ENCODE assay signal across 1 cellular context in the genomic region with DNA sequence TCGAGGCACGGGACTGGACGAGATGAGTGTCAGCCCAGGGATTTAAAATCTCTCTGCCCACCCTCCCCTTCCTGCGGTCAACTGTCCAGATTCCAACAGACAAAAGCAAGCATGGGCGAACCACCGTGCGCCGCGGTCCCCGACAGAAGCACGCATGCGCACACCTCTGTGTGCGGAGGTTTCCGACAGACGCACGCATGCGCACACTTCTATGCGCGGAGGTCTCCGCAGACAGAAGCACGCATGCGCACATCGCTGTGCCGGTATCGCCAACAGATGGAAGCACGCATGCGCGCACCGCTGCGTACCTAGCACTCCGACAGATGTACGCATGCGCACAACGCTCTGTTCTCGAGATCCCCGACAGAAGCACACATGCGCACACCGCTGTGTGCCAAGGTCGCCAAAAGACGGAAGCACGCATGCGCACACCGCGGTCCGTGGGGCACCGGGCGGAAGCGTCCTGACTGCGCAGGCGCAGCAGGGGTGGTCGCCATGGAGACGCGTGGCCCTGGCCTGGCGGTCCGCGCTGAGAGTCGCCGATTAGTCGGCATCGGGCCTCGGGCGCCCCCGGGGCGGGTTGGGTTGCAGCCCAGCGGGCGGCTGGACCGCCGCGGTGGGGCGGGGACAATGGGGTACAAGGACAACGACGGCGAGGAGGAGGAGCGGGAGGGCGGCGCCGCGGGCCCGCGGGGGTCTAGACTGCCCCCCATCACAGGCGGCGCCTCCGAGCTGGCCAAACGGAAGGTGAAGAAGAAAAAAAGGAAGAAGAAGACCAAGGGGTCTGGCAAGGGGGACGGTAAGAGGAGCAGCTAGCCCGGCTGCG.
TF ChIP-seq lines count a peak whose summit lies in the region.

No MANE protein-coding gene starts in this region.

TF ChIP-seq in K562, 482 proteins besides CTCF, POLR2A, EP300 and RAD21 (continued from another document and continues in another):
- TF ChIP-seq, protein P1, sequence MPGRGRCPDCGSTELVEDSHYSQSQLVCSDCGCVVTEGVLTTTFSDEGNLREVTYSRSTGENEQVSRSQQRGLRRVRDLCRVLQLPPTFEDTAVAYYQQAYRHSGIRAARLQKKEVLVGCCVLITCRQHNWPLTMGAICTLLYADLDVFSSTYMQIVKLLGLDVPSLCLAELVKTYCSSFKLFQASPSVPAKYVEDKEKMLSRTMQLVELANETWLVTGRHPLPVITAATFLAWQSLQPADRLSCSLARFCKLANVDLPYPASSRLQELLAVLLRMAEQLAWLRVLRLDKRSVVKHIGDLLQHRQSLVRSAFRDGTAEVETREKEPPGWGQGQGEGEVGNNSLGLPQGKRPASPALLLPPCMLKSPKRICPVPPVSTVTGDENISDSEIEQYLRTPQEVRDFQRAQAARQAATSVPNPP (IDR thresholded peaks at IDR 0.05; ENCODE audit: borderline replicate concordance, insufficient read depth, insufficient read length) = no peak
- no peak; the same call in 1 of the 2 replicates for TF ChIP-seq ZFX (CRISPR knock-in tag; IDR thresholded peaks at IDR 0.05)
- TF ChIP-seq ERF (CRISPR knock-in tag; IDR thresholded peaks at IDR 0.05) = no peak
- TF ChIP-seq ZNF239 (CRISPR knock-in tag; IDR thresholded peaks at IDR 0.05) = no peak
- TF ChIP-seq MYC (IDR thresholded peaks at IDR 0.05; ENCODE audit: low read depth, low read length) = no peak
- no peak for TF ChIP-seq MYC (CRISPR knock-in tag; IDR thresholded peaks at IDR 0.05; ENCODE audit: borderline replicate concordance, low read depth)
- TF ChIP-seq, protein P2, sequence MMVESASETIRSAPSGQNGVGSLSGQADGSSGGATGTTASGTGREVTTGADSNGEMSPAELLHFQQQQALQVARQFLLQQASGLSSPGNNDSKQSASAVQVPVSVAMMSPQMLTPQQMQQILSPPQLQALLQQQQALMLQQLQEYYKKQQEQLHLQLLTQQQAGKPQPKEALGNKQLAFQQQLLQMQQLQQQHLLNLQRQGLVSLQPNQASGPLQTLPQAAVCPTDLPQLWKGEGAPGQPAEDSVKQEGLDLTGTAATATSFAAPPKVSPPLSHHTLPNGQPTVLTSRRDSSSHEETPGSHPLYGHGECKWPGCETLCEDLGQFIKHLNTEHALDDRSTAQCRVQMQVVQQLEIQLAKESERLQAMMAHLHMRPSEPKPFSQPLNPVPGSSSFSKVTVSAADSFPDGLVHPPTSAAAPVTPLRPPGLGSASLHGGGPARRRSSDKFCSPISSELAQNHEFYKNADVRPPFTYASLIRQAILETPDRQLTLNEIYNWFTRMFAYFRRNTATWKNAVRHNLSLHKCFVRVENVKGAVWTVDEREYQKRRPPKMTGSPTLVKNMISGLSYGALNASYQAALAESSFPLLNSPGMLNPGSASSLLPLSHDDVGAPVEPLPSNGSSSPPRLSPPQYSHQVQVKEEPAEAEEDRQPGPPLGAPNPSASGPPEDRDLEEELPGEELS (CRISPR knock-in tag; IDR thresholded peaks at IDR 0.05; ENCODE audit: borderline replicate concordance) = no peak
- TF ChIP-seq, protein P3, sequence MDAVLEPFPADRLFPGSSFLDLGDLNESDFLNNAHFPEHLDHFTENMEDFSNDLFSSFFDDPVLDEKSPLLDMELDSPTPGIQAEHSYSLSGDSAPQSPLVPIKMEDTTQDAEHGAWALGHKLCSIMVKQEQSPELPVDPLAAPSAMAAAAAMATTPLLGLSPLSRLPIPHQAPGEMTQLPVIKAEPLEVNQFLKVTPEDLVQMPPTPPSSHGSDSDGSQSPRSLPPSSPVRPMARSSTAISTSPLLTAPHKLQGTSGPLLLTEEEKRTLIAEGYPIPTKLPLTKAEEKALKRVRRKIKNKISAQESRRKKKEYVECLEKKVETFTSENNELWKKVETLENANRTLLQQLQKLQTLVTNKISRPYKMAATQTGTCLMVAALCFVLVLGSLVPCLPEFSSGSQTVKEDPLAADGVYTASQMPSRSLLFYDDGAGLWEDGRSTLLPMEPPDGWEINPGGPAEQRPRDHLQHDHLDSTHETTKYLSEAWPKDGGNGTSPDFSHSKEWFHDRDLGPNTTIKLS (IDR thresholded peaks at IDR 0.05; ENCODE audit: borderline replicate concordance, low read depth) = peak; percentile 57; the same call in 1 of the 2 replicates
- TF ChIP-seq CBFA2T2 (conservative IDR thresholded peaks at IDR 0.05) = no peak
- TF ChIP-seq ZNF41 (CRISPR knock-in tag; conservative IDR thresholded peaks at IDR 0.05) = no peak
- TF ChIP-seq HMGN3 (IDR thresholded peaks at IDR 0.05; ENCODE audit: borderline replicate concordance, extremely low read depth, insufficient read length, low read depth, low read length) = no peak
- no peak for TF ChIP-seq MEF2A (IDR thresholded peaks at IDR 0.05; ENCODE audit: control insufficient read depth, low read depth, low read length)
- no peak for TF ChIP-seq HNRNPL (IDR thresholded peaks at IDR 0.05; ENCODE audit: low read depth, low read length)
- no peak for TF ChIP-seq FOXM1 (IDR thresholded peaks at IDR 0.05; ENCODE audit: low read depth)
- no peak for TF ChIP-seq FOXM1 (CRISPR knock-in tag; IDR thresholded peaks at IDR 0.05; ENCODE audit: low read depth)
- TF ChIP-seq TAF7 (tag; IDR thresholded peaks at IDR 0.05) = no peak
- TF ChIP-seq NRF1 (conservative IDR thresholded peaks at IDR 0.05 in 1 of 2, IDR thresholded peaks at IDR 0.05 in 1 of 2) = peak; percentile 100
- TF ChIP-seq, protein P4, sequence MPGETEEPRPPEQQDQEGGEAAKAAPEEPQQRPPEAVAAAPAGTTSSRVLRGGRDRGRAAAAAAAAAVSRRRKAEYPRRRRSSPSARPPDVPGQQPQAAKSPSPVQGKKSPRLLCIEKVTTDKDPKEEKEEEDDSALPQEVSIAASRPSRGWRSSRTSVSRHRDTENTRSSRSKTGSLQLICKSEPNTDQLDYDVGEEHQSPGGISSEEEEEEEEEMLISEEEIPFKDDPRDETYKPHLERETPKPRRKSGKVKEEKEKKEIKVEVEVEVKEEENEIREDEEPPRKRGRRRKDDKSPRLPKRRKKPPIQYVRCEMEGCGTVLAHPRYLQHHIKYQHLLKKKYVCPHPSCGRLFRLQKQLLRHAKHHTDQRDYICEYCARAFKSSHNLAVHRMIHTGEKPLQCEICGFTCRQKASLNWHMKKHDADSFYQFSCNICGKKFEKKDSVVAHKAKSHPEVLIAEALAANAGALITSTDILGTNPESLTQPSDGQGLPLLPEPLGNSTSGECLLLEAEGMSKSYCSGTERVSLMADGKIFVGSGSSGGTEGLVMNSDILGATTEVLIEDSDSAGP (CRISPR knock-in tag; IDR thresholded peaks at IDR 0.05) = no peak
- TF ChIP-seq IRF2 (CRISPR knock-in tag; IDR thresholded peaks at IDR 0.05) = no peak
- no peak for TF ChIP-seq NR1H2 (CRISPR knock-in tag; IDR thresholded peaks at IDR 0.05)
- TF ChIP-seq PRMT5 (CRISPR knock-in tag; IDR thresholded peaks at IDR 0.05) = no peak
- TF ChIP-seq ZNF184 (CRISPR knock-in tag; IDR thresholded peaks at IDR 0.05) = no peak
- TF ChIP-seq ZBTB7A (IDR thresholded peaks at IDR 0.05; ENCODE audit: borderline replicate concordance, control insufficient read depth, low read depth, low read length) = peak; percentile 25; the same call in 1 of the 2 replicates
- no peak for TF ChIP-seq TRIM24 (IDR thresholded peaks at IDR 0.05)
- no peak for TF ChIP-seq ZNF165 (CRISPR knock-in tag; IDR thresholded peaks at IDR 0.05; ENCODE audit: borderline replicate concordance)
- TF ChIP-seq, protein P5, sequence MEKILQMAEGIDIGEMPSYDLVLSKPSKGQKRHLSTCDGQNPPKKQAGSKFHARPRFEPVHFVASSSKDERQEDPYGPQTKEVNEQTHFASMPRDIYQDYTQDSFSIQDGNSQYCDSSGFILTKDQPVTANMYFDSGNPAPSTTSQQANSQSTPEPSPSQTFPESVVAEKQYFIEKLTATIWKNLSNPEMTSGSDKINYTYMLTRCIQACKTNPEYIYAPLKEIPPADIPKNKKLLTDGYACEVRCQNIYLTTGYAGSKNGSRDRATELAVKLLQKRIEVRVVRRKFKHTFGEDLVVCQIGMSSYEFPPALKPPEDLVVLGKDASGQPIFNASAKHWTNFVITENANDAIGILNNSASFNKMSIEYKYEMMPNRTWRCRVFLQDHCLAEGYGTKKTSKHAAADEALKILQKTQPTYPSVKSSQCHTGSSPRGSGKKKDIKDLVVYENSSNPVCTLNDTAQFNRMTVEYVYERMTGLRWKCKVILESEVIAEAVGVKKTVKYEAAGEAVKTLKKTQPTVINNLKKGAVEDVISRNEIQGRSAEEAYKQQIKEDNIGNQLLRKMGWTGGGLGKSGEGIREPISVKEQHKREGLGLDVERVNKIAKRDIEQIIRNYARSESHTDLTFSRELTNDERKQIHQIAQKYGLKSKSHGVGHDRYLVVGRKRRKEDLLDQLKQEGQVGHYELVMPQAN (IDR thresholded peaks at IDR 0.05; ENCODE audit: borderline replicate concordance) = 0 out of 2 replicates have a peak, but pooled peaks have one; percentile 67
- no peak for TF ChIP-seq BRD9 (IDR thresholded peaks at IDR 0.05; ENCODE audit: low read depth, partially characterized antibody)
- TF ChIP-seq ZNF253 (CRISPR knock-in tag; conservative IDR thresholded peaks at IDR 0.05) = no peak
- no peak for TF ChIP-seq ZBED1 (IDR thresholded peaks at IDR 0.05)
- TF ChIP-seq TSC22D4 (tag; IDR thresholded peaks at IDR 0.05) = no peak
- no peak for TF ChIP-seq ELF2 (CRISPR knock-in tag; IDR thresholded peaks at IDR 0.05)
- TF ChIP-seq, protein P6, sequence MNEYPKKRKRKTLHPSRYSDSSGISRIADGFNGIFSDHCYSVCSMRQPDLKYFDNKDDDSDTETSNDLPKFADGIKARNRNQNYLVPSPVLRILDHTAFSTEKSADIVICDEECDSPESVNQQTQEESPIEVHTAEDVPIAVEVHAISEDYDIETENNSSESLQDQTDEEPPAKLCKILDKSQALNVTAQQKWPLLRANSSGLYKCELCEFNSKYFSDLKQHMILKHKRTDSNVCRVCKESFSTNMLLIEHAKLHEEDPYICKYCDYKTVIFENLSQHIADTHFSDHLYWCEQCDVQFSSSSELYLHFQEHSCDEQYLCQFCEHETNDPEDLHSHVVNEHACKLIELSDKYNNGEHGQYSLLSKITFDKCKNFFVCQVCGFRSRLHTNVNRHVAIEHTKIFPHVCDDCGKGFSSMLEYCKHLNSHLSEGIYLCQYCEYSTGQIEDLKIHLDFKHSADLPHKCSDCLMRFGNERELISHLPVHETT (CRISPR knock-in tag; conservative IDR thresholded peaks at IDR 0.05 in 1 of 2, IDR thresholded peaks at IDR 0.05 in 1 of 2) = no peak
- peak; percentile 22; the same call in 1 of the 2 replicates for TF ChIP-seq TEAD4 (IDR thresholded peaks at IDR 0.05; ENCODE audit: low read length)
- no peak for TF ChIP-seq TEAD4 (CRISPR knock-in tag; IDR thresholded peaks at IDR 0.05; ENCODE audit: borderline replicate concordance)
- TF ChIP-seq KDM5B (IDR thresholded peaks at IDR 0.05; ENCODE audit: insufficient replicate concordance, low read depth, low read length) = no peak
- TF ChIP-seq SRSF7 (optimal IDR thresholded peaks at IDR 0.05; ENCODE audit: low read depth, low read length) = no peak
- TF ChIP-seq RAD51 (IDR thresholded peaks at IDR 0.05; ENCODE audit: borderline replicate concordance, low read depth) = no peak
- no peak for TF ChIP-seq SMARCA5 (IDR thresholded peaks at IDR 0.05)
- TF ChIP-seq SNIP1 (IDR thresholded peaks at IDR 0.05; ENCODE audit: low read depth) = no peak
- TF ChIP-seq NCOR1 (IDR thresholded peaks at IDR 0.05) = no peak
- TF ChIP-seq CREBBP (IDR thresholded peaks at IDR 0.05; ENCODE audit: low read depth, low read length) = no peak
- TF ChIP-seq SMAD2 (IDR thresholded peaks at IDR 0.05; ENCODE audit: low read depth, low read length) = no peak
- TF ChIP-seq, protein P7, sequence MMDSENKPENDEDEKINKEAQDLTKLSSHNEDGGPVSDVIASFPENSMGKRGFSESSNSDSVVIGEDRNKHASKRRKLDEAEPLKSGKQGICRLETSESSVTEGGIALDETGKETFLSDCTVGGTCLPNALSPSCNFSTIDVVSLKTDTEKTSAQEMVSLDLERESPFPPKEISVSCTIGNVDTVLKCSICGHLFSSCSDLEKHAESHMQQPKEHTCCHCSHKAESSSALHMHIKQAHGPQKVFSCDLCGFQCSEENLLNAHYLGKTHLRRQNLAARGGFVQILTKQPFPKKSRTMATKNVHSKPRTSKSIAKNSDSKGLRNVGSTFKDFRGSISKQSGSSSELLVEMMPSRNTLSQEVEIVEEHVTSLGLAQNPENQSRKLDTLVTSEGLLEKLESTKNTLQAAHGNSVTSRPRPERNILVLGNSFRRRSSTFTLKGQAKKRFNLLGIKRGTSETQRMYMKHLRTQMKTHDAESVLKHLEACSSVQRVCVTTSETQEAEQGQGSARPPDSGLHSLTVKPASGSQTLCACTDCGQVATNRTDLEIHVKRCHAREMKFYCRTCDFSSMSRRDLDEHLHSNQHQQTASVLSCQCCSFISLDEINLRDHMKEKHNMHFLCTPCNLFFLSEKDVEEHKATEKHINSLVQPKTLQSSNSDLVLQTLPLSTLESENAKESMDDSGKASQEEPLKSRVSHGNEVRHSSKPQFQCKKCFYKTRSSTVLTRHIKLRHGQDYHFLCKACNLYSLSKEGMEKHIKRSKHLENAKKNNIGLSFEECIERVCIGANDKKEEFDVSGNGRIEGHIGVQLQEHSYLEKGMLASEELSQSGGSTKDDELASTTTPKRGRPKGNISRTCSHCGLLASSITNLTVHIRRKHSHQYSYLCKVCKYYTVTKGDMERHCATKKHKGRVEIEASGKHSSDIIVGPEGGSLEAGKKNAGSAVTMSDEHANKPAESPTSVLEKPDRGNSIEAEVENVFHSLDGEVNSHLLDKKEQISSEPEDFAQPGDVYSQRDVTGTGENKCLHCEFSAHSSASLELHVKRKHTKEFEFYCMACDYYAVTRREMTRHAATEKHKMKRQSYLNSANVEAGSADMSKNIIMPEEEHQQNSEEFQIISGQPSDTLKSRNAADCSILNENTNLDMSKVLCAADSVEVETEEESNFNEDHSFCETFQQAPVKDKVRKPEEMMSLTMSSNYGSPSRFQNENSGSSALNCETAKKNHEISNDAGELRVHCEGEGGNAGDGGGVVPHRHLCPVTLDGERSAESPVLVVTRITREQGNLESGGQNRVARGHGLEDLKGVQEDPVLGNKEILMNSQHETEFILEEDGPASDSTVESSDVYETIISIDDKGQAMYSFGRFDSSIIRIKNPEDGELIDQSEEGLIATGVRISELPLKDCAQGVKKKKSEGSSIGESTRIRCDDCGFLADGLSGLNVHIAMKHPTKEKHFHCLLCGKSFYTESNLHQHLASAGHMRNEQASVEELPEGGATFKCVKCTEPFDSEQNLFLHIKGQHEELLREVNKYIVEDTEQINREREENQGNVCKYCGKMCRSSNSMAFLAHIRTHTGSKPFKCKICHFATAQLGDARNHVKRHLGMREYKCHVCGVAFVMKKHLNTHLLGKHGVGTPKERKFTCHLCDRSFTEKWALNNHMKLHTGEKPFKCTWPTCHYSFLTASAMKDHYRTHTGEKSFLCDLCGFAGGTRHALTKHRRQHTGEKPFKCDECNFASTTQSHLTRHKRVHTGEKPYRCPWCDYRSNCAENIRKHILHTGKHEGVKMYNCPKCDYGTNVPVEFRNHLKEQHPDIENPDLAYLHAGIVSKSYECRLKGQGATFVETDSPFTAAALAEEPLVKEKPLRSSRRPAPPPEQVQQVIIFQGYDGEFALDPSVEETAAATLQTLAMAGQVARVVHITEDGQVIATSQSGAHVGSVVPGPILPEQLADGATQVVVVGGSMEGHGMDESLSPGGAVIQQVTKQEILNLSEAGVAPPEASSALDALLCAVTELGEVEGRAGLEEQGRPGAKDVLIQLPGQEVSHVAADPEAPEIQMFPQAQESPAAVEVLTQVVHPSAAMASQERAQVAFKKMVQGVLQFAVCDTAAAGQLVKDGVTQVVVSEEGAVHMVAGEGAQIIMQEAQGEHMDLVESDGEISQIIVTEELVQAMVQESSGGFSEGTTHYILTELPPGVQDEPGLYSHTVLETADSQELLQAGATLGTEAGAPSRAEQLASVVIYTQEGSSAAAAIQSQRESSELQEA (IDR thresholded peaks at IDR 0.05; ENCODE audit: low read depth) = no peak
